In genomic region chr12:53344824-53345485, GRCh38 we compare ENCODE assay signal across 8 cellular contexts. TPM values are rescaled to one million over a fixed set of nuclear protein-coding genes. Genes with fewer than 3 reads are reported as not detected.
DNase-seq lines count a peak whose midpoint lies in the region; ATAC-seq and TF ChIP-seq lines count a peak whose summit lies in the region.

No MANE protein-coding gene starts in this region.

- CTCF ChIA-PET in HEK293 (lab: Yijun Ruan, JAX): interaction anchor here (0.5 to 7.0 kb wide), 21 partner anchors 9 to 291 kb away, joined by 3 to 156 read pairs (median 5); partner anchors contain the start of genes AAAS, AMHR2, MYG1 and PFDN5

- H3K36me3 ChIP-seq in HEK293 (ENCODE audit: control insufficient read depth in 2 of 2, insufficient read depth in 1 of 2, low read length in 2 of 2) (no peaks in the 10 kb centered on the region), left lung (no peaks in the 10 kb centered on the region)

- peak; percentile 4 for DNase-seq in DMS153 (lab: John Stamatoyannopoulos, UW)
- DNase-seq in NCI-H2196 (lab: John Stamatoyannopoulos, UW; ENCODE audit: unreplicated experiment): peak; percentile 63
- DNase-seq in activated CD4-positive, alpha-beta T cell treated with anti-CD3 and anti-CD28 coated beads, Interleukin-2, amount 10 ng/mL, durations not matched to agents 24 days and 14 days: peak; percentile 89
- peak; percentile 72 for DNase-seq in dedifferentiated amniotic fluid mesenchymal stem cell (ENCODE audit: extremely low spot score)
- DNase-seq in left lung: peak; percentile 70 to 89
- peak; percentile 70 to 71 for DNase-seq in stimulated activated CD4-positive, alpha-beta T cell treated with anti-CD3 and anti-CD28 coated beads, Interleukin-2, amount 100 ng/mL, for 48 hours

- H3K27me3 Mint-ChIP-seq in activated CD4-positive, alpha-beta T cell treated with anti-CD3 and anti-CD28 coated beads, Interleukin-2, amount 10 ng/mL, durations not matched to agents 24 days and 14 days: peaks cover 5% of the 10 kb centered on the region

- H3K27me3 ChIP-seq in left lung: peaks cover 0 to 2% of the 10 kb centered on the region in 2 donors

- H3K27ac ChIP-seq in HEK293 (ENCODE audit: extremely low read depth, low read depth, low read length) (peak overlapping the region; percentile 21; the same call in 1 of the 2 replicates), left lung (peak overlapping the region; percentile 70 to 76)

- peak overlapping the region; percentile 90 for H3K27ac Mint-ChIP-seq in activated CD4-positive, alpha-beta T cell treated with anti-CD3 and anti-CD28 coated beads, Interleukin-2, amount 10 ng/mL, durations not matched to agents 24 days and 14 days

- peak; percentile 92 for ATAC-seq in left lung
- no peak for ATAC-seq in HG03025 (IDR thresholded peaks at IDR 0.05; ENCODE audit: low FRiP score, unreplicated experiment)

- intact Hi-C loops in activated CD4-positive, alpha-beta T cell treated with anti-CD3 and anti-CD28 coated beads, Interleukin-2, amount 10 ng/mL, durations not matched to agents 24 days and 14 days (cut with micrococcal nuclease): loop anchor here (1.0 kb wide), 2 partner anchors 21 to 186 kb away; no protein-coding TSS in a partner anchor
- intact Hi-C loops in left lung (cut with DNase I): no loop called here

- POLR2A ChIA-PET in HEK293 (lab: Yijun Ruan, JAX): interaction anchor here (0.6 to 2.3 kb wide), 18 partner anchors 9 to 266 kb away, joined by 3 to 20 read pairs (median 3); partner anchors contain the start of genes AAAS, MAP3K12, MYG1 and PFDN5

- H3K36me3 Mint-ChIP-seq in activated CD4-positive, alpha-beta T cell treated with anti-CD3 and anti-CD28 coated beads, Interleukin-2, amount 10 ng/mL, durations not matched to agents 24 days and 14 days (ENCODE audit: low read depth): peaks cover 1% of the 10 kb centered on the region

- TF ChIP-seq CTCF in HEK293 (tag by site-specific recombination; IDR thresholded peaks at IDR 0.05): peak; percentile 93
- TF ChIP-seq CTCF in left lung (IDR thresholded peaks at IDR 0.05): peak in 1 of 2 donors; percentile 59

- peak overlapping the region; percentile 62 for H3K4me3 ChIP-seq in HEK293 (ENCODE audit: low read depth, low read length)
- H3K4me3 ChIP-seq in left lung: peak overlapping the region; percentile 38 to 56

- no peaks in the 10 kb centered on the region for H3K4me1 ChIP-seq in HEK293 (ENCODE audit: control insufficient read depth, insufficient read depth, low read length)
- peaks cover 9 to 16% of the 10 kb centered on the region in 2 donors for H3K4me1 ChIP-seq in left lung

- peaks cover 24% of the 10 kb centered on the region for H3K4me1 Mint-ChIP-seq in activated CD4-positive, alpha-beta T cell treated with anti-CD3 and anti-CD28 coated beads, Interleukin-2, amount 10 ng/mL, durations not matched to agents 24 days and 14 days

- H3K9me3 ChIP-seq in HEK293 (ENCODE audit: control insufficient read depth, insufficient read depth, low read depth, low read length) (no peaks in the 10 kb centered on the region), left lung (no peaks in the 10 kb centered on the region)

- H3K9me3 Mint-ChIP-seq in activated CD4-positive, alpha-beta T cell treated with anti-CD3 and anti-CD28 coated beads, Interleukin-2, amount 10 ng/mL, durations not matched to agents 24 days and 14 days: no peaks in the 10 kb centered on the region

- H3K4me3 Mint-ChIP-seq in activated CD4-positive, alpha-beta T cell treated with anti-CD3 and anti-CD28 coated beads, Interleukin-2, amount 10 ng/mL, durations not matched to agents 24 days and 14 days: peak overlapping the region; percentile 92

TF ChIP-seq in HEK293, 187 proteins besides CTCF, POLR2A, EP300 and RAD21 (continues in another document):
- TF ChIP-seq ZNF571 (tag by site-specific recombination; IDR thresholded peaks at IDR 0.05) (no peak), ZBTB20 (tag by site-specific recombination; IDR thresholded peaks at IDR 0.05) (peak; percentile 36; the same call in 1 of the 2 replicates), GLIS1 (tag by site-specific recombination; IDR thresholded peaks at IDR 0.05) (peak; percentile 97), ZNF558 (tag by site-specific recombination; IDR thresholded peaks at IDR 0.05) (no peak), ZNF350 (tag by site-specific recombination; IDR thresholded peaks at IDR 0.05) (no peak), TCF7L2 (IDR thresholded peaks at IDR 0.05; ENCODE audit: borderline replicate concordance, low read depth, low read length) (peak; percentile 66; the same call in 1 of the 2 replicates), SETDB1 (IDR thresholded peaks at IDR 0.05; ENCODE audit: insufficient read length, low read length) (no peak), HIC1 (tag by site-specific recombination; IDR thresholded peaks at IDR 0.05) (peak; percentile 90), ZBTB26 (tag by site-specific recombination; optimal IDR thresholded peaks at IDR 0.05) (peak; percentile 51), ZNF366 (tag by site-specific recombination; conservative IDR thresholded peaks at IDR 0.05) (peak; percentile 69), EGR2 (tag by site-specific recombination; IDR thresholded peaks at IDR 0.05; ENCODE audit: low read depth) (0 out of 2 replicates have a peak, but pooled peaks have one; percentile 6), RBAK (tag by site-specific recombination; IDR thresholded peaks at IDR 0.05) (no peak), SCRT2 (tag by site-specific recombination; IDR thresholded peaks at IDR 0.05) (no peak), ZNF501 (tag by site-specific recombination; IDR thresholded peaks at IDR 0.05) (peak; percentile 78), ZNF16 (tag by site-specific recombination; IDR thresholded peaks at IDR 0.05; ENCODE audit: low read depth) (no peak), IKZF3 (tag by site-specific recombination; IDR thresholded peaks at IDR 0.05) (peak; percentile 66), ZNF610 (tag by site-specific recombination; IDR thresholded peaks at IDR 0.05; ENCODE audit: borderline replicate concordance) (peak; percentile 95), ZNF660 (tag by site-specific recombination; IDR thresholded peaks at IDR 0.05) (no peak), ZNF221 (tag by site-specific recombination; IDR thresholded peaks at IDR 0.05; ENCODE audit: borderline replicate concordance) (no peak)
- TF ChIP-seq, protein P1, sequence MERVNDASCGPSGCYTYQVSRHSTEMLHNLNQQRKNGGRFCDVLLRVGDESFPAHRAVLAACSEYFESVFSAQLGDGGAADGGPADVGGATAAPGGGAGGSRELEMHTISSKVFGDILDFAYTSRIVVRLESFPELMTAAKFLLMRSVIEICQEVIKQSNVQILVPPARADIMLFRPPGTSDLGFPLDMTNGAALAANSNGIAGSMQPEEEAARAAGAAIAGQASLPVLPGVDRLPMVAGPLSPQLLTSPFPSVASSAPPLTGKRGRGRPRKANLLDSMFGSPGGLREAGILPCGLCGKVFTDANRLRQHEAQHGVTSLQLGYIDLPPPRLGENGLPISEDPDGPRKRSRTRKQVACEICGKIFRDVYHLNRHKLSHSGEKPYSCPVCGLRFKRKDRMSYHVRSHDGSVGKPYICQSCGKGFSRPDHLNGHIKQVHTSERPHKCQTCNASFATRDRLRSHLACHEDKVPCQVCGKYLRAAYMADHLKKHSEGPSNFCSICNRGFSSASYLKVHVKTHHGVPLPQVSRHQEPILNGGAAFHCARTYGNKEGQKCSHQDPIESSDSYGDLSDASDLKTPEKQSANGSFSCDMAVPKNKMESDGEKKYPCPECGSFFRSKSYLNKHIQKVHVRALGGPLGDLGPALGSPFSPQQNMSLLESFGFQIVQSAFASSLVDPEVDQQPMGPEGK (tag by site-specific recombination; IDR thresholded peaks at IDR 0.05): peak; percentile 88

RNA-seq across cellular contexts. Expression of gene SP7, which starts 8.8 kb away (rescaled TPM):
- total RNA-seq in activated CD4-positive, alpha-beta T cell treated with anti-CD3 and anti-CD28 coated beads, Interleukin-2, amount 10 ng/mL, durations not matched to agents 24 days and 14 days: not detected in 2 replicates
- total RNA-seq in left lung: under 1 TPM in 1 of 2 donors, not detected in 1; 0.64 TPM

RNA-seq across cellular contexts. Expression of gene AAAS, which starts 23.5 kb away (rescaled TPM):
- 86.7 and 91.1 TPM in 2 replicates for total RNA-seq in activated CD4-positive, alpha-beta T cell treated with anti-CD3 and anti-CD28 coated beads, Interleukin-2, amount 10 ng/mL, durations not matched to agents 24 days and 14 days
- total RNA-seq in left lung: 10 to 100 TPM; 44.0 to 51.2 TPM

RNA-seq across cellular contexts. Expression of gene SP1, which starts 35.0 kb away (rescaled TPM):
- total RNA-seq in activated CD4-positive, alpha-beta T cell treated with anti-CD3 and anti-CD28 coated beads, Interleukin-2, amount 10 ng/mL, durations not matched to agents 24 days and 14 days: 67.7 and 69.2 TPM in 2 replicates
- total RNA-seq in left lung: 10 to 100 TPM; 69.5 to 78.0 TPM

RNA-seq across cellular contexts. Expression of gene MYG1, which starts 45.5 kb away (rescaled TPM):
- total RNA-seq in activated CD4-positive, alpha-beta T cell treated with anti-CD3 and anti-CD28 coated beads, Interleukin-2, amount 10 ng/mL, durations not matched to agents 24 days and 14 days: 104 and 108 TPM in 2 replicates
- 10 to 100 TPM; 27.7 to 45.2 TPM for total RNA-seq in left lung

RNA-seq across cellular contexts. Expression of gene PFDN5, which starts 49.6 kb away (rescaled TPM):
- total RNA-seq in activated CD4-positive, alpha-beta T cell treated with anti-CD3 and anti-CD28 coated beads, Interleukin-2, amount 10 ng/mL, durations not matched to agents 24 days and 14 days: 319 and 342 TPM in 2 replicates
- total RNA-seq in left lung: 100 to 1,000 TPM; 321 to 370 TPM

Comparison
In these comparisons a context has a peak if more than half of its experiments do, and no peak if none do; other contexts are left out.
1. DNase-seq: peak in every context shown above with its lines; median percentile 89 in activated CD4-positive, alpha-beta T cell treated with anti-CD3 and anti-CD28 coated beads, Interleukin-2, amount 10 ng/mL, durations not matched to agents 24 days and 14 days; 80 in left lung; 72 in dedifferentiated amniotic fluid mesenchymal stem cell; 70 in stimulated activated CD4-positive, alpha-beta T cell treated with anti-CD3 and anti-CD28 coated beads, Interleukin-2, amount 100 ng/mL, for 48 hours; 63 in NCI-H2196; 4 in DMS153.